In genomic region chr14:59126714-59127436, GRCh38 we compare ENCODE assay signal across 8 cellular contexts.
DNase-seq lines count a peak whose midpoint lies in the region; ATAC-seq and TF ChIP-seq lines count a peak whose summit lies in the region.

No MANE protein-coding gene starts in this region.

- peaks cover 10% of the 10 kb centered on the region for H3K27me3 Mint-ChIP-seq in activated naive CD4-positive, alpha-beta T cell treated with anti-CD3 and anti-CD28 coated beads, Interleukin-2, amount 10 ng/mL, durations not matched to agents 7 days and 5 days

- peaks cover 0 to 9% (median 0%) of the 10 kb centered on the region in 9 donors for H3K4me1 ChIP-seq in heart right ventricle

- H3K4me1 Mint-ChIP-seq in activated naive CD4-positive, alpha-beta T cell treated with anti-CD3 and anti-CD28 coated beads, Interleukin-2, amount 10 ng/mL, durations not matched to agents 7 days and 5 days, result no peaks in the 10 kb centered on the region

- no peak overlapping the region for H3K27ac Mint-ChIP-seq in activated naive CD4-positive, alpha-beta T cell treated with anti-CD3 and anti-CD28 coated beads, Interleukin-2, amount 10 ng/mL, durations not matched to agents 7 days and 5 days

- CTCF ChIA-PET in activated naive CD4-positive, alpha-beta T cell treated with anti-CD3 and anti-CD28 coated beads, Interleukin-2, amount 10 ng/mL, durations not matched to agents 7 days and 5 days (lab: Charles Lee), result interaction anchor here (0.7 to 3.1 kb wide), 4 partner anchors 313 to 450 kb away, joined by 4 to 28 read pairs (median 6); partner anchors contain the start of gene CCDC175

- peak; percentile 71 for DNase-seq in AG20443 (ENCODE audit: low spot score)
- DNase-seq in NCI-H524 (lab: John Stamatoyannopoulos, UW), result peak; percentile 69 to 81
- DNase-seq in activated naive CD4-positive, alpha-beta T cell treated with anti-CD3 and anti-CD28 coated beads, Interleukin-2, amount 10 ng/mL, durations not matched to agents 7 days and 5 days, result peak; percentile 31
- DNase-seq in heart right ventricle, result peak in 1 of 2 donors; percentile 32
- DNase-seq in putamen (ENCODE audit: low spot score), result peak; percentile 47

- H3K27ac ChIP-seq in heart right ventricle, result no peak overlapping the region

- intact Hi-C loops in heart right ventricle (cut with DNase I), result loop anchor here (1.0 to 10.0 kb wide), 7 partner anchors 60 to 448 kb away; partner anchors contain the start of genes DAAM1 (in 3 of the 10) and CCDC175 (in 1 of the 10)

- peak; percentile 64 for TF ChIP-seq CTCF in GM12873 (IDR thresholded peaks at IDR 0.05; ENCODE audit: insufficient read depth, low read depth, low read length, missing control alignments)
- TF ChIP-seq CTCF in heart right ventricle (IDR thresholded peaks at IDR 0.05), result peak; percentile 60 to 88 (median 81)

- H3K36me3 ChIP-seq in heart right ventricle, result no peaks in the 10 kb centered on the region

- H3K4me3 ChIP-seq in heart right ventricle, result no peak overlapping the region

- no peaks in the 10 kb centered on the region for H3K36me3 Mint-ChIP-seq in activated naive CD4-positive, alpha-beta T cell treated with anti-CD3 and anti-CD28 coated beads, Interleukin-2, amount 10 ng/mL, durations not matched to agents 7 days and 5 days

- no peaks in the 10 kb centered on the region for H3K9me3 Mint-ChIP-seq in activated naive CD4-positive, alpha-beta T cell treated with anti-CD3 and anti-CD28 coated beads, Interleukin-2, amount 10 ng/mL, durations not matched to agents 7 days and 5 days

- WGBS in heart right ventricle, 2 donors, result 45 to 46% methylated on average over 4 of the region's 4 CpGs

- no peaks in the 10 kb centered on the region for H3K9me3 ChIP-seq in heart right ventricle

- peak; percentile 72 for ATAC-seq in HG03342 (IDR thresholded peaks at IDR 0.05; ENCODE audit: unreplicated experiment)
- ATAC-seq in heart right ventricle, result peak in 7 of 8 donors; percentile 79 to 91 (median 89)
- ATAC-seq in HG03135 (IDR thresholded peaks at IDR 0.05; ENCODE audit: unreplicated experiment), result no peak

- H3K4me3 Mint-ChIP-seq in activated naive CD4-positive, alpha-beta T cell treated with anti-CD3 and anti-CD28 coated beads, Interleukin-2, amount 10 ng/mL, durations not matched to agents 7 days and 5 days, result no peak overlapping the region

- H3K27me3 ChIP-seq in heart right ventricle, result no peaks in the 10 kb centered on the region
